1 cellular context compared by ENCODE assay signal in the genomic region with DNA sequence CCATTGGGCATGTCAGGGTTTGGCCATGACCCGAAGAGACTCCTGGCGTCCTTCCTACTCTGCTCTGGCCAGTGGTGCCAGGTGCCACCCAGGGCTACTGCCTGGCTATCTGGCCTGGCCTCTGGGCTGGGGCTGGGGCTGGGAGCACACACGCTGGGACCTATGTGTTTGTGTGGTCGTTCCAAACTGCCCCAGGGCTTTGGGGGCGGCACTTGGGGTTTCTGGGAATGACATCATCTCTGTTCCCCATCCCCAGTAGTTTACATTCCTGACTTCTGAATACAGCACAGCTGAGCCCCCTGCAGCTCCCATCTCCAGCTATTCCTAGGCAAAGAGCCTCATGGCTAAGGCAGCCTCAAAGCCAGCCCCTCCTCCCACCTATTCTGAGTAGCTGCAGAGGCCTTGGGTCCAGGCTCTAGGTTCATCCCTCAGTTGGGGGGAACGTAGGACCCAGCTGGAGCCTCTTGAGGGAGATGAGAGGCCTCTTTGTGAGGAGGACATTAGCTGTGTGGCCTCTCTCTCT.
A peak's percentile ranks its signal among the peaks of the same experiment; 100 is the strongest.
TF ChIP-seq lines count a peak whose summit lies in the region.

No MANE protein-coding gene starts in this region.

TF ChIP-seq in K562, 482 proteins besides CTCF, POLR2A, EP300 and RAD21:
- no peak for TF ChIP-seq U2AF2 (optimal IDR thresholded peaks at IDR 0.05; ENCODE audit: low read depth, low read length)
- TF ChIP-seq ATF7 (IDR thresholded peaks at IDR 0.05) = 0 out of 2 replicates have a peak, but pooled peaks have one; percentile 28
- no peak for TF ChIP-seq HMG20B (CRISPR knock-in tag; IDR thresholded peaks at IDR 0.05)
- TF ChIP-seq SIRT6 (IDR thresholded peaks at IDR 0.05; ENCODE audit: low read depth, low read length) = no peak
- TF ChIP-seq ZNF445 (CRISPR knock-in tag; IDR thresholded peaks at IDR 0.05; ENCODE audit: low read depth) = no peak
- TF ChIP-seq, protein P1, sequence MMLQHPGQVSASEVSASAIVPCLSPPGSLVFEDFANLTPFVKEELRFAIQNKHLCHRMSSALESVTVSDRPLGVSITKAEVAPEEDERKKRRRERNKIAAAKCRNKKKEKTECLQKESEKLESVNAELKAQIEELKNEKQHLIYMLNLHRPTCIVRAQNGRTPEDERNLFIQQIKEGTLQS (IDR thresholded peaks at IDR 0.05) = peak; percentile 36; the same call in 1 of the 2 replicates
- TF ChIP-seq, protein P1 (CRISPR knock-in tag; conservative IDR thresholded peaks at IDR 0.05) = no peak
